Comparison of ENCODE assay signal across 8 cellular contexts in the genomic region with DNA sequence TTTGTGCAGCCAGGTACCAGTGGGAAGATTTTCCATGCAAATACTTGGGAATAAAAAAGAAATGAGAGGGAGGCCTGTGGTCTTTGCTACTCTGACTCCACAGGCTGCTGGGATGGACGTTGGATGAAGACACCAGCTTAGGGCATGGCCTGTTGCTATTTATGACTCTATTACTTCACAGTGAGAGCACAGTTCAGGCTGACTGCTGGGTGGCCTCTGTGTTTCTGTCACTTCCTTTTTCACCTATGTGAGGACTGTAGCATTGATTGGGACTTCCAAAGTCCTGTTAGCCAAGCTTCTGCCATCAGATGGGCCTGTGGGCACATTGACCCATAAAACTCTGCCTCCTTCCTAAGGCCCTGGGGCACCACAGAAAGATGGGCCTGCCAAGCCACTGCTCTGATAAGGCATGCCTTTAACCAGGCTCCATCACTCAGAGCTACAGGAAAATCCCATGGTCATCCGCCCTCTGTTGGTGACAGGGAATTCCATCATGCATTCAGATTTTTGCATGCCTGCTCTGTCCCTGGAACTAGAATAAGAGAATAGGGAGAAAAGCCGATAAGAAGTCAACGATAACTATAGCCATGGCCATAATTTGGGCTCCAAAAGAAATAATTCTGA.
DNase-seq lines count a peak whose midpoint lies in the region; ATAC-seq and TF ChIP-seq lines count a peak whose summit lies in the region.

No MANE protein-coding gene starts in this region.

- intact Hi-C loops in HCT116 (cut with micrococcal nuclease), result no loop called here

- H3K9me3 Mint-ChIP-seq in CD8-positive, alpha-beta memory T cell, result no peaks in the 10 kb centered on the region

- no peaks in the 10 kb centered on the region for H3K9me2 ChIP-seq in HCT116 (ENCODE audit: insufficient read depth)

- H3K9me3 ChIP-seq in CD8-positive, alpha-beta memory T cell (ENCODE audit: low read length), result no peaks in the 10 kb centered on the region
- H3K9me3 ChIP-seq in HCT116 (ENCODE audit: control insufficient read depth in 1 of 2, insufficient read depth in 1 of 2, low read depth in 1 of 2, low read length in 2 of 2) (no peaks in the 10 kb centered on the region), WERI-Rb-1 (ENCODE audit: severe bottlenecking) (no peaks in the 10 kb centered on the region)

- H3K27me3 ChIP-seq in CD8-positive, alpha-beta memory T cell (ENCODE audit: insufficient read depth, low read length, poor library complexity, severe bottlenecking), result no peaks in the 10 kb centered on the region
- H3K27me3 ChIP-seq in HCT116 (ENCODE audit: insufficient read depth, low read length), result peaks cover 36% of the 10 kb centered on the region
- peaks cover 11% of the 10 kb centered on the region for H3K27me3 ChIP-seq in WERI-Rb-1 (ENCODE audit: insufficient read depth, low read depth, severe bottlenecking)

- peak; percentile 38 to 69 (median 68); a peak in 5 of 6 replicates for TF ChIP-seq CTCF in HCT116 (IDR thresholded peaks at IDR 0.05 in 2 of 3, conservative IDR thresholded peaks at IDR 0.05 in 1 of 3; ENCODE audit: borderline replicate concordance in 1 of 3, insufficient read depth in 1 of 3, low read depth in 2 of 3, low read length in 2 of 3)
- peak; percentile 57 for TF ChIP-seq CTCF in WERI-Rb-1 (IDR thresholded peaks at IDR 0.05; ENCODE audit: low read depth, low read length)

- CTCF ChIA-PET in CD8-positive, alpha-beta memory T cell (lab: Charles Lee), result interaction anchor here (0.8 to 1.0 kb wide), 3 partner anchors 16 to 57 kb away, joined by 3 to 4 read pairs (median 3); no protein-coding TSS in a partner anchor
- CTCF ChIA-PET in HCT116 (lab: Charles Lee), result interaction anchor here (0.6 to 1.4 kb wide), 6 partner anchors 14 to 645 kb away, joined by 3 to 10 read pairs (median 3); no protein-coding TSS in a partner anchor

- peak; percentile 90 for ATAC-seq in HCT116
- ATAC-seq in HG03175 (IDR thresholded peaks at IDR 0.05; ENCODE audit: unreplicated experiment), result no peak

- RAD21 ChIA-PET in HCT116 (lab: Charles Lee; ENCODE audit: low non-redundant PET in 1 of 2, low total read pairs in 2 of 2, uncharacterized antibody in 2 of 2, unreplicated experiment in 2 of 2), result no interaction called here

- H3K27ac Mint-ChIP-seq in CD8-positive, alpha-beta memory T cell, result peak overlapping the region in 5 of 8 donors; percentile 69 to 86 (median 77)

- peaks cover 35 to 71% (median 68%) of the 10 kb centered on the region in 3 donors for H3K4me1 Mint-ChIP-seq in CD8-positive, alpha-beta memory T cell

- no peaks in the 10 kb centered on the region for H4K20me1 ChIP-seq in HCT116 (ENCODE audit: insufficient read depth)

- no peak overlapping the region for H3K9ac ChIP-seq in HCT116 (ENCODE audit: low read length)

- no peaks in the 10 kb centered on the region for H3K4me1 ChIP-seq in CD8-positive, alpha-beta memory T cell (ENCODE audit: insufficient read depth, low read length)
- H3K4me1 ChIP-seq in HCT116 (ENCODE audit: control insufficient read depth in 1 of 2, insufficient read depth in 2 of 2, low read length in 2 of 2), result no peaks in the 10 kb centered on the region

- no TSS peak for BruUV-seq in HCT116 (replicated peaks; lab: Mats Ljungman, UMichigan)

- no peak overlapping the region for H3K27ac ChIP-seq in CD8-positive, alpha-beta memory T cell (ENCODE audit: low read depth, low read length)
- H3K27ac ChIP-seq in HCT116 (ENCODE audit: low read depth, low read length) (no peak overlapping the region), WERI-Rb-1 (no peak overlapping the region)

- POLR2A ChIA-PET in CD8-positive, alpha-beta memory T cell (lab: Charles Lee), result no interaction called here
- POLR2A ChIA-PET in HCT116 (lab: Charles Lee), result no interaction called here

- no peak overlapping the region for H3K4me2 ChIP-seq in HCT116 (ENCODE audit: low read length)

- peaks cover 47% of the 10 kb centered on the region for H3K36me3 ChIP-seq in CD8-positive, alpha-beta memory T cell (ENCODE audit: insufficient read depth, low read length)
- H3K36me3 ChIP-seq in HCT116 (ENCODE audit: control insufficient read depth in 1 of 2, insufficient read depth in 2 of 2, low read length in 2 of 2), result no peaks in the 10 kb centered on the region
- no peaks in the 10 kb centered on the region for H3K36me3 ChIP-seq in WERI-Rb-1

- no peaks in the 10 kb centered on the region for H3K27me3 Mint-ChIP-seq in CD8-positive, alpha-beta memory T cell

- no peak overlapping the region for H3K4me3 Mint-ChIP-seq in CD8-positive, alpha-beta memory T cell

- H3K4me3 ChIP-seq in CD8-positive, alpha-beta memory T cell (ENCODE audit: low read length), result no peak overlapping the region
- no peak overlapping the region for H3K4me3 ChIP-seq in HCT116 (replicated peaks in 1 of 2; ENCODE audit: low read depth in 1 of 2, low read length in 2 of 2)
- H3K4me3 ChIP-seq in WERI-Rb-1 (ENCODE audit: low read depth, low read length), result no peak overlapping the region

- peaks cover 0 to 95% (median 25%) of the 10 kb centered on the region in 3 donors for H3K36me3 Mint-ChIP-seq in CD8-positive, alpha-beta memory T cell

- TF ChIP-seq POLR2A in HCT116 (IDR thresholded peaks at IDR 0.05; ENCODE audit: borderline replicate concordance, extremely low read depth, insufficient read depth, insufficient read length), result no peak

- peak; percentile 38; the same call in 1 of the 2 replicates for TF ChIP-seq RAD21 in HCT116 (IDR thresholded peaks at IDR 0.05; ENCODE audit: low read depth)

- H3K79me2 ChIP-seq in HCT116 (ENCODE audit: insufficient read depth, low read length), result no peaks in the 10 kb centered on the region

- no peak overlapping the region for H2AFZ ChIP-seq in HCT116 (ENCODE audit: low read depth, low read length, poor library complexity, severe bottlenecking)

- DNase-seq in CD8-positive, alpha-beta memory T cell, result no peak
- DNase-seq in HCT116 (ENCODE audit: low read depth, low spot score), result peak; percentile 21
- peak; percentile 35 for DNase-seq in WERI-Rb-1
- peak; percentile 70 for DNase-seq in left kidney (ENCODE audit: low read depth, low spot score)
- no peak for DNase-seq in NCI-H1417 treated with DMSO at 0.1 percent for 48 hours (lab: John Stamatoyannopoulos, UW)
- DNase-seq in activated CD4-positive, alpha-beta T cell treated with anti-CD3 and anti-CD28 coated beads, Interleukin-2, amount 50 U/mL, for 4 hours, result no peak
- DNase-seq in mucosa of gallbladder (ENCODE audit: low spot score), result no peak

TF ChIP-seq in HCT116, 20 proteins besides CTCF, POLR2A, EP300 and RAD21:
- TF ChIP-seq FOSL1 (IDR thresholded peaks at IDR 0.05; ENCODE audit: low read depth), result no peak
- no peak for TF ChIP-seq YY1 (IDR thresholded peaks at IDR 0.05; ENCODE audit: extremely low read depth, insufficient replicate concordance, low read depth, low read length)
- TF ChIP-seq ZNF274 (IDR thresholded peaks at IDR 0.05; ENCODE audit: low read depth, low read length), result no peak
- no peak for TF ChIP-seq SP1 (IDR thresholded peaks at IDR 0.05; ENCODE audit: low read depth)
- TF ChIP-seq EZH2phosphoT487 (IDR thresholded peaks at IDR 0.05; ENCODE audit: borderline replicate concordance), result no peak
- TF ChIP-seq, protein P1, sequence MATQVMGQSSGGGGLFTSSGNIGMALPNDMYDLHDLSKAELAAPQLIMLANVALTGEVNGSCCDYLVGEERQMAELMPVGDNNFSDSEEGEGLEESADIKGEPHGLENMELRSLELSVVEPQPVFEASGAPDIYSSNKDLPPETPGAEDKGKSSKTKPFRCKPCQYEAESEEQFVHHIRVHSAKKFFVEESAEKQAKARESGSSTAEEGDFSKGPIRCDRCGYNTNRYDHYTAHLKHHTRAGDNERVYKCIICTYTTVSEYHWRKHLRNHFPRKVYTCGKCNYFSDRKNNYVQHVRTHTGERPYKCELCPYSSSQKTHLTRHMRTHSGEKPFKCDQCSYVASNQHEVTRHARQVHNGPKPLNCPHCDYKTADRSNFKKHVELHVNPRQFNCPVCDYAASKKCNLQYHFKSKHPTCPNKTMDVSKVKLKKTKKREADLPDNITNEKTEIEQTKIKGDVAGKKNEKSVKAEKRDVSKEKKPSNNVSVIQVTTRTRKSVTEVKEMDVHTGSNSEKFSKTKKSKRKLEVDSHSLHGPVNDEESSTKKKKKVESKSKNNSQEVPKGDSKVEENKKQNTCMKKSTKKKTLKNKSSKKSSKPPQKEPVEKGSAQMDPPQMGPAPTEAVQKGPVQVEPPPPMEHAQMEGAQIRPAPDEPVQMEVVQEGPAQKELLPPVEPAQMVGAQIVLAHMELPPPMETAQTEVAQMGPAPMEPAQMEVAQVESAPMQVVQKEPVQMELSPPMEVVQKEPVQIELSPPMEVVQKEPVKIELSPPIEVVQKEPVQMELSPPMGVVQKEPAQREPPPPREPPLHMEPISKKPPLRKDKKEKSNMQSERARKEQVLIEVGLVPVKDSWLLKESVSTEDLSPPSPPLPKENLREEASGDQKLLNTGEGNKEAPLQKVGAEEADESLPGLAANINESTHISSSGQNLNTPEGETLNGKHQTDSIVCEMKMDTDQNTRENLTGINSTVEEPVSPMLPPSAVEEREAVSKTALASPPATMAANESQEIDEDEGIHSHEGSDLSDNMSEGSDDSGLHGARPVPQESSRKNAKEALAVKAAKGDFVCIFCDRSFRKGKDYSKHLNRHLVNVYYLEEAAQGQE (IDR thresholded peaks at IDR 0.05; ENCODE audit: low read depth), result no peak
- no peak for TF ChIP-seq MAX (IDR thresholded peaks at IDR 0.05)
- TF ChIP-seq, protein P2, sequence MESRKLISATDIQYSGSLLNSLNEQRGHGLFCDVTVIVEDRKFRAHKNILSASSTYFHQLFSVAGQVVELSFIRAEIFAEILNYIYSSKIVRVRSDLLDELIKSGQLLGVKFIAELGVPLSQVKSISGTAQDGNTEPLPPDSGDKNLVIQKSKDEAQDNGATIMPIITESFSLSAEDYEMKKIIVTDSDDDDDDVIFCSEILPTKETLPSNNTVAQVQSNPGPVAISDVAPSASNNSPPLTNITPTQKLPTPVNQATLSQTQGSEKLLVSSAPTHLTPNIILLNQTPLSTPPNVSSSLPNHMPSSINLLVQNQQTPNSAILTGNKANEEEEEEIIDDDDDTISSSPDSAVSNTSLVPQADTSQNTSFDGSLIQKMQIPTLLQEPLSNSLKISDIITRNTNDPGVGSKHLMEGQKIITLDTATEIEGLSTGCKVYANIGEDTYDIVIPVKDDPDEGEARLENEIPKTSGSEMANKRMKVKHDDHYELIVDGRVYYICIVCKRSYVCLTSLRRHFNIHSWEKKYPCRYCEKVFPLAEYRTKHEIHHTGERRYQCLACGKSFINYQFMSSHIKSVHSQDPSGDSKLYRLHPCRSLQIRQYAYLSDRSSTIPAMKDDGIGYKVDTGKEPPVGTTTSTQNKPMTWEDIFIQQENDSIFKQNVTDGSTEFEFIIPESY (IDR thresholded peaks at IDR 0.05; ENCODE audit: extremely low read depth, insufficient replicate concordance, low read length), result no peak
- TF ChIP-seq EZH2 (IDR thresholded peaks at IDR 0.05), result no peak
- no peak for TF ChIP-seq ZFX (IDR thresholded peaks at IDR 0.05)
TF ChIP-seq in HCT116: peak in this region for 0.

Comparison
In these comparisons a context has a peak if more than half of its experiments do, and no peak if none do; other contexts are left out.
1. DNase-seq: peak in HCT116 (single experiment), WERI-Rb-1 (single experiment) and left kidney (single experiment); none in CD8-positive, alpha-beta memory T cell (0 of 5), NCI-H1417 treated with DMSO at 0.1 percent for 48 hours (single experiment), activated CD4-positive, alpha-beta T cell treated with anti-CD3 and anti-CD28 coated beads, Interleukin-2, amount 50 U/mL, for 4 hours (0 of 2) and mucosa of gallbladder (single experiment).